In genomic region chr21:31612889-31613785, GRCh38 we compare ENCODE assay signal across 12 cellular contexts. TPM values are rescaled to one million over a fixed set of nuclear protein-coding genes. Genes with fewer than 3 reads are reported as not detected.
DNase-seq lines count a peak whose midpoint lies in the region; ATAC-seq and TF ChIP-seq lines count a peak whose summit lies in the region.
"Had no signal": no experiment of that assay in that cellular context is flagged by ENCODE, and none has a peak within 500 bp of the region (broad histone marks: within the 10 kb centered on the region; RNA-seq: fewer than 3 reads in every experiment).

No MANE protein-coding gene starts in this region.

- H3K9me3 ChIP-seq in OCI-LY7 (ENCODE audit: low read length): no peaks in the 10 kb centered on the region
- H3K9me3 ChIP-seq: colonic mucosa had no signal

- ATAC-seq in sciatic nerve: peak; percentile 46
- ATAC-seq: right cardiac atrium had no signal

- no peaks in the 10 kb centered on the region for H3K4me1 ChIP-seq in OCI-LY7 (ENCODE audit: insufficient read depth, low read length, poor library complexity, severe bottlenecking)
- H3K4me1 ChIP-seq: colonic mucosa had no signal

- no TSS peak for BruUV-seq in OCI-LY7 (replicated peaks; lab: Mats Ljungman, UMichigan)

- no peak overlapping the region for H3K4me2 ChIP-seq in OCI-LY7 (ENCODE audit: low read length)

- intact Hi-C loops in sciatic nerve (cut with DNase I): no loop called here
- intact Hi-C loops in OCI-LY7 (cut with micrococcal nuclease; ENCODE audit: unreplicated experiment): no loop called here

- H3K4me3 ChIP-seq in foreskin fibroblast (ENCODE audit: low read depth in 1 of 2, low read length in 2 of 2) (no peak overlapping the region), OCI-LY7 (ENCODE audit: low read depth, low read length, poor library complexity, severe bottlenecking) (no peak overlapping the region)
- H3K4me3 ChIP-seq: colonic mucosa, SK-N-MC had no signal

- CTCF ChIA-PET in OCI-LY7 (lab: Charles Lee; ENCODE audit: unreplicated experiment): no interaction called here

- POLR2A ChIA-PET in OCI-LY7 (lab: Charles Lee): no interaction called here

- no peaks in the 10 kb centered on the region for H4K20me1 ChIP-seq in OCI-LY7 (ENCODE audit: insufficient read depth, low read length)

- peak; percentile 27 for DNase-seq in EH (ENCODE audit: low read depth)
- DNase-seq in NOMO-1 treated with DMSO at 0.1 percent for 48 hours (lab: John Stamatoyannopoulos, UW; ENCODE audit: unreplicated experiment): peak; percentile 9
- peak; percentile 7 to 28 for DNase-seq in foreskin fibroblast
- no peak for DNase-seq in sciatic nerve (ENCODE audit: low spot score)
- no peak for DNase-seq in OCI-LY7 (ENCODE audit: low spot score)
- no peak for DNase-seq in HPDE6-E6E7 (ENCODE audit: extremely low spot score)
- no peak for DNase-seq in NCI-H146 (lab: John Stamatoyannopoulos, UW)
- DNase-seq: activated CD4-positive, alpha-beta T cell treated with anti-CD3 and anti-CD28 coated beads, Interleukin-2, amount 10 ng/mL, durations not matched to agents 24 days and 14 days; colonic mucosa; NCI-H510A; right cardiac atrium had no signal

- no peaks in the 10 kb centered on the region for H3K36me3 ChIP-seq in OCI-LY7 (ENCODE audit: insufficient read depth, low read length)
- H3K36me3 ChIP-seq: colonic mucosa had no signal

- no peak for TF ChIP-seq CTCF in foreskin fibroblast (IDR thresholded peaks at IDR 0.05; ENCODE audit: low read depth, low read length)
- TF ChIP-seq CTCF in OCI-LY7 (conservative IDR thresholded peaks at IDR 0.05; ENCODE audit: low read length): no peak

- H3K9me2 ChIP-seq in OCI-LY7 (ENCODE audit: insufficient read depth, low read length): no peaks in the 10 kb centered on the region

- H3K79me2 ChIP-seq in OCI-LY7 (ENCODE audit: insufficient read depth, low read depth, low read length): no peaks in the 10 kb centered on the region

- no peak overlapping the region for H3K27ac ChIP-seq in OCI-LY7 (ENCODE audit: low read depth, low read length, poor library complexity, severe bottlenecking)
- H3K27ac ChIP-seq: colonic mucosa, SK-N-MC had no signal

- no peak overlapping the region for H2AFZ ChIP-seq in OCI-LY7 (ENCODE audit: low read length)

RNA-seq across cellular contexts. Expression of gene SOD1, which starts 46.4 kb away (rescaled TPM):
- total RNA-seq in sciatic nerve: 209 TPM
- 229 and 316 TPM in 2 replicates for total RNA-seq in OCI-LY7 (2014; rRNA removed; shearing (Covaris generic))
- 307 and 315 TPM in 2 replicates for total RNA-seq in OCI-LY7 (2022)

Comparison
In these comparisons a context has a peak if more than half of its experiments do, and no peak if none do; other contexts are left out.
1. DNase-seq: peak in EH (single experiment), NOMO-1 treated with DMSO at 0.1 percent for 48 hours (single experiment) and foreskin fibroblast (2 of 2); none in sciatic nerve (single experiment), OCI-LY7 (single experiment), HPDE6-E6E7 (single experiment) and NCI-H146 (single experiment).